ENCODE assay signal across 8 cellular contexts in the genomic region with DNA sequence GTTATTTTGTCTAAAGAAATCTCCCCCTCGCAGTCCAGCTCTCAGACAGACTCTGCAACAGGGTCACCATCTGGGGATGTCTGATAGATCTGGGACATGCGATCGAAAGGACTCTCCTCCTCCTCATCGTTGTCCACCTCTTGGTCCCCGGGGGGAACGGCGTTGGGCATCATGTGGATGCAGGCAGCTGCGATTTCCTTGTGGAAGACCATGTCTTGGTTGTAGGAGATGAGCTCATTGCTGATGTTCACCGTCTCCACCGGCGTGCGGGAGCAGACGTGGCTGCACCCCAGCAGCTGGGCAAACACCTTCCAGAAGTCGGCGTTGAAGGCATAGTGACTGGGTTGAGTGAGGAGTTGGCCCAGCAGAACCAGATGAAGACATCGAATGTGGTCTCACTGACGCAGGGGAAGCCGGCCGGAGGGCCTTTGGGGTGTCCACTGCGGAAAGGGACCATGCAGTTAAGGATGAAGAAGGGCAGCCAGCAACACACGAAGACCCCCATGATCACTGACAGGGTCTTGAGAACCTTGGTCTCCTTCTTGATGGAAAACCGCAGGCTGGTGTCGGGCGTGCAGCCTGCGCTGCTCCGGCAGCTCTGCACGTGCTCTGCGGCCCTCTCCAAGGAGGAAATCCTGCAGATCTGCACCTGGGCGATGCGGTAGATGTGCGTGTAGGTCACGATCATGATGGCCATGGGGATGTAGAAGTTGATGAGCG.
A peak's percentile ranks its signal among the peaks of the same experiment; 100 is the strongest.
DNase-seq lines count a peak whose midpoint lies in the region; TF ChIP-seq lines count a peak whose summit lies in the region.
"Not testable (repeated sequence)": the region's sequence is repeated elsewhere in the genome, so short reads cannot be mapped to it uniquely, and the experiment has no call there.

No MANE protein-coding gene starts in this region.

- POLR2A ChIA-PET in Caco-2 (lab: Charles Lee) = not testable (repeated sequence)

- not testable (repeated sequence) for H3K4me3 Mint-ChIP-seq in Caco-2 (ENCODE audit: unreplicated experiment); chondrocyte (ENCODE audit: unreplicated experiment); glutamatergic neuron (ENCODE audit: unreplicated experiment)

- CTCF ChIA-PET in Caco-2 (lab: Charles Lee) = not testable (repeated sequence)

- not testable (repeated sequence) for H3K27ac ChIP-seq in hepatocyte; osteoblast (ENCODE audit: low read depth, low read length); spleen

- H3K27me3 Mint-ChIP-seq in Caco-2 (ENCODE audit: insufficient read depth, unreplicated experiment) = peaks cover 15% of the 10 kb centered on the region
- H3K27me3 Mint-ChIP-seq in chondrocyte (ENCODE audit: low read depth) = not testable (repeated sequence)
- H3K27me3 Mint-ChIP-seq in glutamatergic neuron (ENCODE audit: unreplicated experiment) = peaks cover 14% of the 10 kb centered on the region

- H3K4me3 ChIP-seq in Caco-2 (ENCODE audit: low read depth, low read length); H7 (ENCODE audit: insufficient read depth, low read depth, low read length); hepatocyte; osteoblast (ENCODE audit: insufficient read depth, low read length); spleen: not testable (repeated sequence)

- not testable (repeated sequence) for H4K20me1 ChIP-seq in hepatocyte (ENCODE audit: insufficient read depth, poor library complexity, severe bottlenecking); osteoblast (ENCODE audit: insufficient read depth, low read length)

- not testable (repeated sequence) for H3K9me3 ChIP-seq in Caco-2; hepatocyte (ENCODE audit: low read depth); osteoblast (ENCODE audit: low read depth, low read length)
- H3K9me3 ChIP-seq in spleen = peaks cover 0 to 15% (median 0%) of the 10 kb centered on the region in 8 donors

- not testable (repeated sequence) for H3K79me2 ChIP-seq in hepatocyte; osteoblast (ENCODE audit: insufficient read depth, low read length)

- DNase-seq in Caco-2, glutamatergic neuron: not testable (repeated sequence)
- DNase-seq in GM13976 (ENCODE audit: low spot score) (peak; percentile 1), H7 (peak; percentile 6), chondrocyte (ENCODE audit: low spot score) (peak; percentile 93), hepatocyte (ENCODE audit: low spot score) (peak; percentile 4), osteoblast (ENCODE audit: insufficient read length, low spot score, missing footprints) (peak; percentile 10), spleen (peak; percentile 76)

- H3K27ac Mint-ChIP-seq in Caco-2 (ENCODE audit: unreplicated experiment) (peak overlapping the region; percentile 39), glutamatergic neuron (ENCODE audit: unreplicated experiment) (peak overlapping the region; percentile 52)
- not testable (repeated sequence) for H3K27ac Mint-ChIP-seq in chondrocyte (ENCODE audit: unreplicated experiment)

- not testable (repeated sequence) for H3K36me3 ChIP-seq in Caco-2 (ENCODE audit: control insufficient read depth, insufficient read depth, low read length); H7 (replicated peaks; ENCODE audit: control insufficient read depth, insufficient read depth, low read length); hepatocyte (replicated peaks; ENCODE audit: insufficient read depth, low read depth); osteoblast (ENCODE audit: insufficient read depth, low read length); spleen

- not testable (repeated sequence) for H3K9me3 Mint-ChIP-seq in Caco-2 (ENCODE audit: unreplicated experiment)
- H3K9me3 Mint-ChIP-seq in chondrocyte (ENCODE audit: low read depth) = peaks cover 23% of the 10 kb centered on the region
- H3K9me3 Mint-ChIP-seq in glutamatergic neuron (ENCODE audit: unreplicated experiment) = peaks cover 13% of the 10 kb centered on the region

- in situ Hi-C loops in GM13976 (cut with MboI; ENCODE audit: low sequenced_read_pairs, unreplicated experiment) = not testable (repeated sequence)

- not testable (repeated sequence) for H3K9me2 ChIP-seq in hepatocyte (replicated peaks; ENCODE audit: insufficient read depth)

- not testable (repeated sequence) for H3K4me1 Mint-ChIP-seq in Caco-2 (ENCODE audit: low read depth, unreplicated experiment); chondrocyte (ENCODE audit: low read depth); glutamatergic neuron (ENCODE audit: low read depth, unreplicated experiment)

- not testable (repeated sequence) for TF ChIP-seq POLR2A in spleen (IDR thresholded peaks at IDR 0.05)

- 86% methylated on average over 33 of the region's 33 CpGs for WGBS in hepatocyte (ENCODE audit: low lambda C conversion rate, missing lambda C conversion rate)
- WGBS in spleen, 5 donors = 88 to 94% (median 93%) methylated on average over 33 of the region's 33 CpGs

- H2AFZ ChIP-seq in hepatocyte; osteoblast (ENCODE audit: low read length): not testable (repeated sequence)

- BruUV-seq in Caco-2 (replicated peaks; lab: Mats Ljungman, UMichigan) = not testable (repeated sequence)

- H3K4me1 ChIP-seq in Caco-2; hepatocyte (ENCODE audit: insufficient read depth); osteoblast (ENCODE audit: insufficient read depth, low read length); spleen: not testable (repeated sequence)

- H3K36me3 Mint-ChIP-seq in Caco-2 (ENCODE audit: insufficient read depth, unreplicated experiment); chondrocyte (ENCODE audit: low read depth); glutamatergic neuron (ENCODE audit: unreplicated experiment): not testable (repeated sequence)

- TF ChIP-seq CTCF in Caco-2 (IDR thresholded peaks at IDR 0.05; ENCODE audit: insufficient read depth in 1 of 2, low read depth in 1 of 2, low read length in 1 of 2, severe bottlenecking in 1 of 2, unreplicated experiment in 1 of 2); GM13976 (IDR thresholded peaks at IDR 0.05; ENCODE audit: borderline replicate concordance, control extremely low read depth, extremely low read depth, insufficient read depth, missing control alignments); chondrocyte (IDR thresholded peaks at IDR 0.05); glutamatergic neuron (IDR thresholded peaks at IDR 0.05; ENCODE audit: partially characterized antibody, unreplicated experiment); hepatocyte (IDR thresholded peaks at IDR 0.05; ENCODE audit: poor library complexity); osteoblast (IDR thresholded peaks at IDR 0.05; ENCODE audit: extremely low read depth, low read depth, low read length); spleen (IDR thresholded peaks at IDR 0.05 in 8 of 11, conservative IDR thresholded peaks at IDR 0.05 in 3 of 11): not testable (repeated sequence)

- H3K27me3 ChIP-seq in Caco-2 (replicated peaks; ENCODE audit: control insufficient read depth, insufficient read depth, low read length); H7 (ENCODE audit: control insufficient read depth, insufficient read depth, low read length); hepatocyte; osteoblast (ENCODE audit: insufficient read depth, low read length): not testable (repeated sequence)
- H3K27me3 ChIP-seq in spleen (replicated peaks in 1 of 7) = peaks cover 0 to 34% (median 7%) of the 10 kb centered on the region in 7 donors

- intact Hi-C loops in Caco-2 (cut with micrococcal nuclease; ENCODE audit: unreplicated experiment); spleen (cut with DNase I; ENCODE audit: low total_unique reads): not testable (repeated sequence)

- not testable (repeated sequence) for H3K4me2 ChIP-seq in hepatocyte; osteoblast (ENCODE audit: insufficient read depth, low read length)
